In genomic region chr4:55887594-55887993, GRCh38 we compare ENCODE assay signal across 17 cellular contexts. TPM values are rescaled to one million over a fixed set of nuclear protein-coding genes. Genes with fewer than 3 reads are reported as not detected.
A peak's percentile ranks its signal among the peaks of the same experiment; 100 is the strongest.
DNase-seq lines count a peak whose midpoint lies in the region; ATAC-seq and TF ChIP-seq lines count a peak whose summit lies in the region.
"Had no signal": no experiment of that assay in that cellular context is flagged by ENCODE, and none has a peak within 500 bp of the region (broad histone marks: within the 10 kb centered on the region; RNA-seq: fewer than 3 reads in every experiment).

No MANE protein-coding gene starts in this region.

- no peak overlapping the region for H3K4me3 ChIP-seq in BE2C (ENCODE audit: low read depth, low read length)
- H3K4me3 ChIP-seq in fibroblast of pulmonary artery (replicated peaks; ENCODE audit: low read depth, low read length), result no peak overlapping the region
- no peak overlapping the region for H3K4me3 ChIP-seq in upper lobe of right lung
- H3K4me3 ChIP-seq in gastroesophageal sphincter, result no peak overlapping the region
- H3K4me3 ChIP-seq: gastrocnemius medialis, lower lobe of right lung, prostate gland, vagina had no signal

- H3K9me3 ChIP-seq in BE2C, result no peaks in the 10 kb centered on the region
- no peaks in the 10 kb centered on the region for H3K9me3 ChIP-seq in upper lobe of right lung
- no peaks in the 10 kb centered on the region for H3K9me3 ChIP-seq in gastroesophageal sphincter
- H3K9me3 ChIP-seq: gastrocnemius medialis, lower lobe of right lung, prostate gland, vagina had no signal

- TF ChIP-seq POLR2A in gastroesophageal sphincter (IDR thresholded peaks at IDR 0.05), result no peak

- CTCF ChIA-PET in HEK293T (lab: Yijun Ruan, JAX), result interaction anchor here (0.6 kb wide), 1 partner anchor 13 kb away, joined by 3 read pairs; no protein-coding TSS in a partner anchor

- no peak for ATAC-seq in upper lobe of right lung
- ATAC-seq in gastroesophageal sphincter, result no peak
- ATAC-seq: gastrocnemius medialis; lower lobe of right lung; stimulated activated naive CD8-positive, alpha-beta T cell treated with anti-CD3 and anti-CD28 coated beads, Interleukin-15, Interleukin-2, amounts not matched to agents 100 U/mL and 50 U/mL, for 24 hours had no signal

- TF ChIP-seq CTCF in BE2C (IDR thresholded peaks at IDR 0.05; ENCODE audit: low read depth, low read length) (peak; percentile 40; the same call in 1 of the 2 replicates), fibroblast of pulmonary artery (IDR thresholded peaks at IDR 0.05; ENCODE audit: low read length, missing control alignments) (peak; percentile 6), upper lobe of right lung (IDR thresholded peaks at IDR 0.05) (no peak), gastroesophageal sphincter (IDR thresholded peaks at IDR 0.05) (no peak)

- intact Hi-C loops in upper lobe of right lung (cut with DNase I), result no loop called here

- WGBS in gastroesophageal sphincter (ENCODE audit: low coverage in 1 of 2), 2 donors, result 86 to 90% methylated on average over 1 of the region's 1 CpG

- TF ChIP-seq EP300 in gastroesophageal sphincter (IDR thresholded peaks at IDR 0.05), result no peak

- POLR2A ChIA-PET in HEK293T (lab: Yijun Ruan, JAX), result no interaction called here

- H3K36me3 ChIP-seq in BE2C (no peaks in the 10 kb centered on the region), upper lobe of right lung (peaks cover 34% of the 10 kb centered on the region), gastroesophageal sphincter (peaks cover 0 to 52% of the 10 kb centered on the region in 2 donors)
- H3K36me3 ChIP-seq: prostate gland, vagina had no signal

- H3K27ac ChIP-seq in upper lobe of right lung (no peak overlapping the region), gastroesophageal sphincter (no peak overlapping the region)
- H3K27ac ChIP-seq: gastrocnemius medialis, lower lobe of right lung, prostate gland, vagina had no signal

- H3K4me1 ChIP-seq in BE2C, result peaks cover 9% of the 10 kb centered on the region
- no peaks in the 10 kb centered on the region for H3K4me1 ChIP-seq in upper lobe of right lung
- peaks cover 0 to 10% (median 0%) of the 10 kb centered on the region in 3 donors for H3K4me1 ChIP-seq in gastroesophageal sphincter
- H3K4me1 ChIP-seq: gastrocnemius medialis, lower lobe of right lung, prostate gland, vagina had no signal

- DNase-seq in BE2C (no peak), HEK293T (ENCODE audit: extremely low spot score) (peak; percentile 22), RKO (ENCODE audit: low spot score) (peak; percentile 58), fibroblast of pulmonary artery (ENCODE audit: low read depth) (peak; percentile 8), upper lobe of right lung (no peak), GF-D8 (lab: John Stamatoyannopoulos, UW) (no peak)
- no peak for DNase-seq in stimulated activated CD4-positive, alpha-beta T cell treated with anti-CD3 and anti-CD28 coated beads, Interleukin-4, amount 100 ng/mL, for 1 hour
- DNase-seq: activated CD4-positive, alpha-beta memory T cell treated with anti-CD3 and anti-CD28 coated beads, Interleukin-2, amount 10 ng/mL, durations not matched to agents 7 days and 5 days; caudate nucleus; gastrocnemius medialis; lower lobe of right lung; naive thymus-derived CD8-positive, alpha-beta T cell; NCI-H1092; stimulated activated naive CD8-positive, alpha-beta T cell treated with anti-CD3 and anti-CD28 coated beads, Interleukin-15, Interleukin-2, amounts not matched to agents 100 U/mL and 50 U/mL, for 24 hours had no signal

- H3K27me3 ChIP-seq in BE2C (no peaks in the 10 kb centered on the region), upper lobe of right lung (no peaks in the 10 kb centered on the region), gastroesophageal sphincter (no peaks in the 10 kb centered on the region)
- H3K27me3 ChIP-seq: gastrocnemius medialis, vagina had no signal

TF ChIP-seq in HEK293T, 16 proteins besides CTCF, POLR2A, EP300 and RAD21:
- TF ChIP-seq L3MBTL2 (conservative IDR thresholded peaks at IDR 0.05) (no peak), LEF1 (IDR thresholded peaks at IDR 0.05; ENCODE audit: borderline replicate concordance) (no peak), HDGF (IDR thresholded peaks at IDR 0.05; ENCODE audit: borderline replicate concordance) (no peak), NFRKB (IDR thresholded peaks at IDR 0.05) (no peak), PKNOX1 (IDR thresholded peaks at IDR 0.05) (no peak), FOXA1 (IDR thresholded peaks at IDR 0.05) (no peak), TARDBP (IDR thresholded peaks at IDR 0.05) (no peak), ZNF384 (IDR thresholded peaks at IDR 0.05) (no peak), SP1 (IDR thresholded peaks at IDR 0.05) (no peak), SUZ12 (IDR thresholded peaks at IDR 0.05) (no peak), CTBP1 (IDR thresholded peaks at IDR 0.05; ENCODE audit: borderline replicate concordance) (no peak), ELF4 (IDR thresholded peaks at IDR 0.05) (no peak), BHLHE40 (IDR thresholded peaks at IDR 0.05; ENCODE audit: borderline replicate concordance) (no peak), ARNT (IDR thresholded peaks at IDR 0.05) (no peak), FOXK2 (IDR thresholded peaks at IDR 0.05) (no peak), FOXM1 (IDR thresholded peaks at IDR 0.05; ENCODE audit: borderline replicate concordance) (no peak)
TF ChIP-seq in HEK293T: peak in this region for 0.

RNA-seq across cellular contexts. Expression of gene EXOC1, which starts 34.1 kb away (rescaled TPM):
- 12.8 TPM for polyA plus RNA-seq in BE2C (2012; ENCODE audit: insufficient read depth, insufficient read length, low read depth)
- total RNA-seq in upper lobe of right lung (32.9 TPM), gastroesophageal sphincter (10 to 100 TPM; 30.2 to 48.6 (median 38.8) TPM)

Comparison
In these comparisons a context has a peak if more than half of its experiments do, and no peak if none do; other contexts are left out.
1. DNase-seq: peak in HEK293T (single experiment), RKO (single experiment) and fibroblast of pulmonary artery (single experiment); none in BE2C (single experiment), upper lobe of right lung (single experiment), stimulated activated CD4-positive, alpha-beta T cell treated with anti-CD3 and anti-CD28 coated beads, Interleukin-4, amount 100 ng/mL, for 1 hour (single experiment) and GF-D8 (single experiment).
2. CTCF ChIP-seq: peak in BE2C (single experiment) and fibroblast of pulmonary artery (single experiment); none in upper lobe of right lung (single experiment) and gastroesophageal sphincter (0 of 4).